ENCODE assay signal across 9 cellular contexts in genomic region chr10:78520737-78521430, GRCh38.
A peak's percentile ranks its signal among the peaks of the same experiment; 100 is the strongest.
DNase-seq lines count a peak whose midpoint lies in the region; ATAC-seq and TF ChIP-seq lines count a peak whose summit lies in the region.
"Had no signal": no experiment of that assay in that cellular context is flagged by ENCODE, and none has a peak within 500 bp of the region (broad histone marks: within the 10 kb centered on the region; RNA-seq: fewer than 3 reads in every experiment).

No MANE protein-coding gene starts in this region.

- no peaks in the 10 kb centered on the region for H3K4me1 ChIP-seq in adrenal gland (replicated peaks in 1 of 2)
- no peaks in the 10 kb centered on the region for H3K4me1 ChIP-seq in lower lobe of right lung

- no peak for TF ChIP-seq POLR2A in adrenal gland (IDR thresholded peaks at IDR 0.05)

- H3K9me3 ChIP-seq in adrenal gland (replicated peaks in 1 of 3) (no peaks in the 10 kb centered on the region), lower lobe of right lung (no peaks in the 10 kb centered on the region)

- H3K27me3 ChIP-seq in adrenal gland (no peaks in the 10 kb centered on the region), lower lobe of right lung (ENCODE audit: low read depth) (no peaks in the 10 kb centered on the region)

- WGBS in adrenal gland, 4 donors = 71 to 80% (median 74%) methylated on average over 4 of the region's 4 CpGs

- TF ChIP-seq CTCF in adrenal gland (IDR thresholded peaks at IDR 0.05) (peak in 5 of 6 experiments; percentile 2 to 32 (median 27)), lower lobe of right lung (IDR thresholded peaks at IDR 0.05) (no peak)

- DNase-seq in DMS79 treated with DMSO at 0.1 percent for 48 hours (lab: John Stamatoyannopoulos, UW) = peak; percentile 5
- no peak for DNase-seq in DMS79 (lab: John Stamatoyannopoulos, UW)
- peak; percentile 44 for DNase-seq in Jurkat, Clone E6-1 (ENCODE audit: low read depth, low spot score)
- DNase-seq in adrenal gland = peak in 3 of 7 donors; percentile 18 to 51 (median 20)
- no peak for DNase-seq in lower lobe of right lung
- DNase-seq in NCI-H2081 (lab: John Stamatoyannopoulos, UW) = no peak
- DNase-seq in stimulated activated CD4-positive, alpha-beta T cell treated with anti-CD3 and anti-CD28 coated beads, Interleukin-4, amount 100 ng/mL, for 24 hours = no peak
- DNase-seq: right cardiac atrium had no signal

- intact Hi-C loops in adrenal gland (cut with DNase I) = no loop called here
- intact Hi-C loops in lower lobe of right lung (cut with DNase I) = no loop called here

- H3K27ac ChIP-seq in adrenal gland (no peak overlapping the region), lower lobe of right lung (no peak overlapping the region)

- no peak overlapping the region for H3K4me3 ChIP-seq in Jurkat, Clone E6-1 (ENCODE audit: low read length)
- H3K4me3 ChIP-seq in adrenal gland (no peak overlapping the region), lower lobe of right lung (no peak overlapping the region)

- no peaks in the 10 kb centered on the region for H3K36me3 ChIP-seq in adrenal gland (replicated peaks in 1 of 2)
- no peaks in the 10 kb centered on the region for H3K36me3 ChIP-seq in lower lobe of right lung

- ATAC-seq in lower lobe of right lung (peak; percentile 25 to 45), GM21367 (IDR thresholded peaks at IDR 0.05; ENCODE audit: unreplicated experiment) (no peak)
- ATAC-seq: right cardiac atrium had no signal

Comparison
In these comparisons a context has a peak if more than half of its experiments do, and no peak if none do; other contexts are left out.
1. DNase-seq: peak in DMS79 treated with DMSO at 0.1 percent for 48 hours (single experiment) and Jurkat, Clone E6-1 (single experiment); none in DMS79 (single experiment), lower lobe of right lung (single experiment), NCI-H2081 (0 of 2) and stimulated activated CD4-positive, alpha-beta T cell treated with anti-CD3 and anti-CD28 coated beads, Interleukin-4, amount 100 ng/mL, for 24 hours (single experiment).